In the genomic region with DNA sequence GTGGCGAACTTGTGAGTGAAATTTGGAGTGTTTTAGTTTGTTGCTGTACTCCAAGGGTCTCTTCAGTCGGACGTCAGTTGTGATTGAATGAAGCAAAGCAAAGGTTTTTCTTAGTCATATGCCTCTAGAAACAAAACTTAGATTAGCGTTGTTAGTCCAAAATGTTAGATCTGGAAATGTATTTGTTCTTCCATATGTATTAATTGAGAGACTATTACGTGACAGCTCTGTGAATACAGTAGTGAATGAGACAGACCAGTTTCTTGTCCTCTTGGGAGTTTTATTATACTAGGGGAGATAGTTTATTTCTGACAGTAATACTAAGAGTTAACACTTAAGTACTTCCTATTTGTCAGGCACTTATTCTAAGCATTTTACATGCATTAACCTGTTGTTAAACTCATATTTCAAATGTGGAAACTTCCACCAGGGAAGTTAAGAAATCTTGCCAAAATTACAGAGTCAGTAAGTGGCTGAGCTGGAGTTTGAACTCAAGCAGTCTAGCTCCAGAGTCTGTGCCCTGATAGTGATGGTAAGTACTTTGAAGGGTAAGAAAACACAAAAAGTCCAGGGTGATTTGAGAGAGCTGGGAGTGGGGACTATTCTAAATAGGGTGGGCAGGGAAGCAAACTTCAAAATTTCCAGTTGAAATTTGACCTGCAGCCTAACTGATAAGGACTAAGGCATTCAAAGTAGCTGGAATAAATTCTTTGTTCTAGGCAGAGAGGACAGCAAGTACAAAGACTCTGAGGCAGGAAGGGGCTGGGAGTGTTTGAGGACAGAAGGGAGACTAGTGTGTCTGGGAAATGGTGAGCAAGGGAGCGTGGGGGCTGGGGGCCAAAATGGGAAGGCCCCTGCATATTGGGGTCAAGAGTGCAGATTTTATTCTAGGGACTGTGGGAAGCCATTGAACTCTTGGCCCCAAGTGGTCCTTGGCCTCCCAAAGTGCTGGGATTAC, we compare ENCODE assay signal across 1 cellular context.
TF ChIP-seq lines count a peak whose summit lies in the region.

No MANE protein-coding gene starts in this region.

TF ChIP-seq in HepG2, 621 proteins besides CTCF, POLR2A, EP300 and RAD21 (continued from another document and continues in another):
- TF ChIP-seq, protein P1, sequence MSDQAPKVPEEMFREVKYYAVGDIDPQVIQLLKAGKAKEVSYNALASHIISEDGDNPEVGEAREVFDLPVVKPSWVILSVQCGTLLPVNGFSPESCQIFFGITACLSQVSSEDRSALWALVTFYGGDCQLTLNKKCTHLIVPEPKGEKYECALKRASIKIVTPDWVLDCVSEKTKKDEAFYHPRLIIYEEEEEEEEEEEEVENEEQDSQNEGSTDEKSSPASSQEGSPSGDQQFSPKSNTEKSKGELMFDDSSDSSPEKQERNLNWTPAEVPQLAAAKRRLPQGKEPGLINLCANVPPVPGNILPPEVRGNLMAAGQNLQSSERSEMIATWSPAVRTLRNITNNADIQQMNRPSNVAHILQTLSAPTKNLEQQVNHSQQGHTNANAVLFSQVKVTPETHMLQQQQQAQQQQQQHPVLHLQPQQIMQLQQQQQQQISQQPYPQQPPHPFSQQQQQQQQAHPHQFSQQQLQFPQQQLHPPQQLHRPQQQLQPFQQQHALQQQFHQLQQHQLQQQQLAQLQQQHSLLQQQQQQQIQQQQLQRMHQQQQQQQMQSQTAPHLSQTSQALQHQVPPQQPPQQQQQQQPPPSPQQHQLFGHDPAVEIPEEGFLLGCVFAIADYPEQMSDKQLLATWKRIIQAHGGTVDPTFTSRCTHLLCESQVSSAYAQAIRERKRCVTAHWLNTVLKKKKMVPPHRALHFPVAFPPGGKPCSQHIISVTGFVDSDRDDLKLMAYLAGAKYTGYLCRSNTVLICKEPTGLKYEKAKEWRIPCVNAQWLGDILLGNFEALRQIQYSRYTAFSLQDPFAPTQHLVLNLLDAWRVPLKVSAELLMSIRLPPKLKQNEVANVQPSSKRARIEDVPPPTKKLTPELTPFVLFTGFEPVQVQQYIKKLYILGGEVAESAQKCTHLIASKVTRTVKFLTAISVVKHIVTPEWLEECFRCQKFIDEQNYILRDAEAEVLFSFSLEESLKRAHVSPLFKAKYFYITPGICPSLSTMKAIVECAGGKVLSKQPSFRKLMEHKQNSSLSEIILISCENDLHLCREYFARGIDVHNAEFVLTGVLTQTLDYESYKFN (CRISPR knock-in tag; conservative IDR thresholded peaks at IDR 0.05) = peak; percentile 87
- TF ChIP-seq GFI1 (CRISPR knock-in tag; IDR thresholded peaks at IDR 0.05; ENCODE audit: borderline replicate concordance) (peak; percentile 79; the same call in 1 of the 2 replicates), ZNF326 (CRISPR knock-in tag; IDR thresholded peaks at IDR 0.05; ENCODE audit: borderline replicate concordance) (no peak), ZNF430 (CRISPR knock-in tag; IDR thresholded peaks at IDR 0.05) (peak; percentile 30; the same call in 1 of the 2 replicates), DPF2 (CRISPR knock-in tag; IDR thresholded peaks at IDR 0.05; ENCODE audit: borderline replicate concordance, low read depth) (peak; percentile 44; the same call in 1 of the 2 replicates), ZNF577 (CRISPR knock-in tag; IDR thresholded peaks at IDR 0.05; ENCODE audit: borderline replicate concordance, low read depth) (no peak), SALL1 (CRISPR knock-in tag; IDR thresholded peaks at IDR 0.05) (peak; percentile 88), MEF2D (CRISPR knock-in tag; IDR thresholded peaks at IDR 0.05) (peak; percentile 54; the same call in 1 of the 2 replicates), CCAR2 (optimal IDR thresholded peaks at IDR 0.05; ENCODE audit: low read depth, low read length) (peak; percentile 27), TBX2 (CRISPR knock-in tag; IDR thresholded peaks at IDR 0.05; ENCODE audit: borderline replicate concordance) (peak; percentile 61; the same call in 1 of the 2 replicates), SOX6 (IDR thresholded peaks at IDR 0.05) (no peak), SOX6 (CRISPR knock-in tag; IDR thresholded peaks at IDR 0.05) (peak; percentile 97), NBN (conservative IDR thresholded peaks at IDR 0.05) (no peak), SSRP1 (CRISPR knock-in tag; IDR thresholded peaks at IDR 0.05) (peak; percentile 55; the same call in 1 of the 2 replicates), RBFOX2 (IDR thresholded peaks at IDR 0.05; ENCODE audit: low read depth, low read length) (no peak), ZNF232 (CRISPR knock-in tag; IDR thresholded peaks at IDR 0.05; ENCODE audit: borderline replicate concordance) (0 out of 2 replicates have a peak, but pooled peaks have one; percentile 37), LCORL (IDR thresholded peaks at IDR 0.05) (peak; percentile 49; the same call in 1 of the 2 replicates), LCORL (CRISPR knock-in tag; IDR thresholded peaks at IDR 0.05) (peak; percentile 84), SIX1 (CRISPR knock-in tag; IDR thresholded peaks at IDR 0.05; ENCODE audit: borderline replicate concordance) (peak; percentile 94), ZNF264 (CRISPR knock-in tag; IDR thresholded peaks at IDR 0.05) (0 out of 2 replicates have a peak, but pooled peaks have one; percentile 21), ZNF17 (CRISPR knock-in tag; IDR thresholded peaks at IDR 0.05) (no peak; the same call in 1 of the 2 replicates), TCF7 (IDR thresholded peaks at IDR 0.05; ENCODE audit: low read depth) (peak; percentile 81), ZNF883 (CRISPR knock-in tag; IDR thresholded peaks at IDR 0.05; ENCODE audit: not compliant biosample characterization) (no peak)
- TF ChIP-seq, protein P2, sequence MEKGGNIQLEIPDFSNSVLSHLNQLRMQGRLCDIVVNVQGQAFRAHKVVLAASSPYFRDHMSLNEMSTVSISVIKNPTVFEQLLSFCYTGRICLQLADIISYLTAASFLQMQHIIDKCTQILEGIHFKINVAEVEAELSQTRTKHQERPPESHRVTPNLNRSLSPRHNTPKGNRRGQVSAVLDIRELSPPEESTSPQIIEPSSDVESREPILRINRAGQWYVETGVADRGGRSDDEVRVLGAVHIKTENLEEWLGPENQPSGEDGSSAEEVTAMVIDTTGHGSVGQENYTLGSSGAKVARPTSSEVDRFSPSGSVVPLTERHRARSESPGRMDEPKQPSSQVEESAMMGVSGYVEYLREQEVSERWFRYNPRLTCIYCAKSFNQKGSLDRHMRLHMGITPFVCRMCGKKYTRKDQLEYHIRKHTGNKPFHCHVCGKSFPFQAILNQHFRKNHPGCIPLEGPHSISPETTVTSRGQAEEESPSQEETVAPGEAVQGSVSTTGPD (CRISPR knock-in tag; IDR thresholded peaks at IDR 0.05) = no peak
- TF ChIP-seq, protein P3, sequence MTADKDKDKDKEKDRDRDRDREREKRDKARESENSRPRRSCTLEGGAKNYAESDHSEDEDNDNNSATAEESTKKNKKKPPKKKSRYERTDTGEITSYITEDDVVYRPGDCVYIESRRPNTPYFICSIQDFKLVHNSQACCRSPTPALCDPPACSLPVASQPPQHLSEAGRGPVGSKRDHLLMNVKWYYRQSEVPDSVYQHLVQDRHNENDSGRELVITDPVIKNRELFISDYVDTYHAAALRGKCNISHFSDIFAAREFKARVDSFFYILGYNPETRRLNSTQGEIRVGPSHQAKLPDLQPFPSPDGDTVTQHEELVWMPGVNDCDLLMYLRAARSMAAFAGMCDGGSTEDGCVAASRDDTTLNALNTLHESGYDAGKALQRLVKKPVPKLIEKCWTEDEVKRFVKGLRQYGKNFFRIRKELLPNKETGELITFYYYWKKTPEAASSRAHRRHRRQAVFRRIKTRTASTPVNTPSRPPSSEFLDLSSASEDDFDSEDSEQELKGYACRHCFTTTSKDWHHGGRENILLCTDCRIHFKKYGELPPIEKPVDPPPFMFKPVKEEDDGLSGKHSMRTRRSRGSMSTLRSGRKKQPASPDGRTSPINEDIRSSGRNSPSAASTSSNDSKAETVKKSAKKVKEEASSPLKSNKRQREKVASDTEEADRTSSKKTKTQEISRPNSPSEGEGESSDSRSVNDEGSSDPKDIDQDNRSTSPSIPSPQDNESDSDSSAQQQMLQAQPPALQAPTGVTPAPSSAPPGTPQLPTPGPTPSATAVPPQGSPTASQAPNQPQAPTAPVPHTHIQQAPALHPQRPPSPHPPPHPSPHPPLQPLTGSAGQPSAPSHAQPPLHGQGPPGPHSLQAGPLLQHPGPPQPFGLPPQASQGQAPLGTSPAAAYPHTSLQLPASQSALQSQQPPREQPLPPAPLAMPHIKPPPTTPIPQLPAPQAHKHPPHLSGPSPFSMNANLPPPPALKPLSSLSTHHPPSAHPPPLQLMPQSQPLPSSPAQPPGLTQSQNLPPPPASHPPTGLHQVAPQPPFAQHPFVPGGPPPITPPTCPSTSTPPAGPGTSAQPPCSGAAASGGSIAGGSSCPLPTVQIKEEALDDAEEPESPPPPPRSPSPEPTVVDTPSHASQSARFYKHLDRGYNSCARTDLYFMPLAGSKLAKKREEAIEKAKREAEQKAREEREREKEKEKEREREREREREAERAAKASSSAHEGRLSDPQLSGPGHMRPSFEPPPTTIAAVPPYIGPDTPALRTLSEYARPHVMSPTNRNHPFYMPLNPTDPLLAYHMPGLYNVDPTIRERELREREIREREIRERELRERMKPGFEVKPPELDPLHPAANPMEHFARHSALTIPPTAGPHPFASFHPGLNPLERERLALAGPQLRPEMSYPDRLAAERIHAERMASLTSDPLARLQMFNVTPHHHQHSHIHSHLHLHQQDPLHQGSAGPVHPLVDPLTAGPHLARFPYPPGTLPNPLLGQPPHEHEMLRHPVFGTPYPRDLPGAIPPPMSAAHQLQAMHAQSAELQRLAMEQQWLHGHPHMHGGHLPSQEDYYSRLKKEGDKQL (CRISPR knock-in tag; IDR thresholded peaks at IDR 0.05; ENCODE audit: low read depth) = peak; percentile 30; the same call in 1 of the 2 replicates
- TF ChIP-seq, protein P4, sequence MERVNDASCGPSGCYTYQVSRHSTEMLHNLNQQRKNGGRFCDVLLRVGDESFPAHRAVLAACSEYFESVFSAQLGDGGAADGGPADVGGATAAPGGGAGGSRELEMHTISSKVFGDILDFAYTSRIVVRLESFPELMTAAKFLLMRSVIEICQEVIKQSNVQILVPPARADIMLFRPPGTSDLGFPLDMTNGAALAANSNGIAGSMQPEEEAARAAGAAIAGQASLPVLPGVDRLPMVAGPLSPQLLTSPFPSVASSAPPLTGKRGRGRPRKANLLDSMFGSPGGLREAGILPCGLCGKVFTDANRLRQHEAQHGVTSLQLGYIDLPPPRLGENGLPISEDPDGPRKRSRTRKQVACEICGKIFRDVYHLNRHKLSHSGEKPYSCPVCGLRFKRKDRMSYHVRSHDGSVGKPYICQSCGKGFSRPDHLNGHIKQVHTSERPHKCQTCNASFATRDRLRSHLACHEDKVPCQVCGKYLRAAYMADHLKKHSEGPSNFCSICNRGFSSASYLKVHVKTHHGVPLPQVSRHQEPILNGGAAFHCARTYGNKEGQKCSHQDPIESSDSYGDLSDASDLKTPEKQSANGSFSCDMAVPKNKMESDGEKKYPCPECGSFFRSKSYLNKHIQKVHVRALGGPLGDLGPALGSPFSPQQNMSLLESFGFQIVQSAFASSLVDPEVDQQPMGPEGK (CRISPR knock-in tag; IDR thresholded peaks at IDR 0.05) = peak; percentile 100
- TF ChIP-seq, protein P5, sequence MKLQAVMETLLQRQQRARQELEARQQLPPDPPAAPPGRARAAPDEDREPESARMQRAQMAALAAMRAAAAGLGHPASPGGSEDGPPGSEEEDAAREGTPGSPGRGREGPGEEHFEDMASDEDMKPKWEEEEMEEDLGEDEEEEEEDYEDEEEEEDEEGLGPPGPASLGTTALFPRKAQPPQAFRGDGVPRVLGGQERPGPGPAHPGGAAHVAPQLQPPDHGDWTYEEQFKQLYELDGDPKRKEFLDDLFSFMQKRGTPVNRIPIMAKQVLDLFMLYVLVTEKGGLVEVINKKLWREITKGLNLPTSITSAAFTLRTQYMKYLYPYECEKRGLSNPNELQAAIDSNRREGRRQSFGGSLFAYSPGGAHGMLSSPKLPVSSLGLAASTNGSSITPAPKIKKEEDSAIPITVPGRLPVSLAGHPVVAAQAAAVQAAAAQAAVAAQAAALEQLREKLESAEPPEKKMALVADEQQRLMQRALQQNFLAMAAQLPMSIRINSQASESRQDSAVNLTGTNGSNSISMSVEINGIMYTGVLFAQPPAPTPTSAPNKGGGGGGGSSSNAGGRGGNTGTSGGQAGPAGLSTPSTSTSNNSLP (IDR thresholded peaks at IDR 0.05; ENCODE audit: low read depth, low read length) = 0 out of 2 replicates have a peak, but pooled peaks have one; percentile 15
- TF ChIP-seq, protein P6, sequence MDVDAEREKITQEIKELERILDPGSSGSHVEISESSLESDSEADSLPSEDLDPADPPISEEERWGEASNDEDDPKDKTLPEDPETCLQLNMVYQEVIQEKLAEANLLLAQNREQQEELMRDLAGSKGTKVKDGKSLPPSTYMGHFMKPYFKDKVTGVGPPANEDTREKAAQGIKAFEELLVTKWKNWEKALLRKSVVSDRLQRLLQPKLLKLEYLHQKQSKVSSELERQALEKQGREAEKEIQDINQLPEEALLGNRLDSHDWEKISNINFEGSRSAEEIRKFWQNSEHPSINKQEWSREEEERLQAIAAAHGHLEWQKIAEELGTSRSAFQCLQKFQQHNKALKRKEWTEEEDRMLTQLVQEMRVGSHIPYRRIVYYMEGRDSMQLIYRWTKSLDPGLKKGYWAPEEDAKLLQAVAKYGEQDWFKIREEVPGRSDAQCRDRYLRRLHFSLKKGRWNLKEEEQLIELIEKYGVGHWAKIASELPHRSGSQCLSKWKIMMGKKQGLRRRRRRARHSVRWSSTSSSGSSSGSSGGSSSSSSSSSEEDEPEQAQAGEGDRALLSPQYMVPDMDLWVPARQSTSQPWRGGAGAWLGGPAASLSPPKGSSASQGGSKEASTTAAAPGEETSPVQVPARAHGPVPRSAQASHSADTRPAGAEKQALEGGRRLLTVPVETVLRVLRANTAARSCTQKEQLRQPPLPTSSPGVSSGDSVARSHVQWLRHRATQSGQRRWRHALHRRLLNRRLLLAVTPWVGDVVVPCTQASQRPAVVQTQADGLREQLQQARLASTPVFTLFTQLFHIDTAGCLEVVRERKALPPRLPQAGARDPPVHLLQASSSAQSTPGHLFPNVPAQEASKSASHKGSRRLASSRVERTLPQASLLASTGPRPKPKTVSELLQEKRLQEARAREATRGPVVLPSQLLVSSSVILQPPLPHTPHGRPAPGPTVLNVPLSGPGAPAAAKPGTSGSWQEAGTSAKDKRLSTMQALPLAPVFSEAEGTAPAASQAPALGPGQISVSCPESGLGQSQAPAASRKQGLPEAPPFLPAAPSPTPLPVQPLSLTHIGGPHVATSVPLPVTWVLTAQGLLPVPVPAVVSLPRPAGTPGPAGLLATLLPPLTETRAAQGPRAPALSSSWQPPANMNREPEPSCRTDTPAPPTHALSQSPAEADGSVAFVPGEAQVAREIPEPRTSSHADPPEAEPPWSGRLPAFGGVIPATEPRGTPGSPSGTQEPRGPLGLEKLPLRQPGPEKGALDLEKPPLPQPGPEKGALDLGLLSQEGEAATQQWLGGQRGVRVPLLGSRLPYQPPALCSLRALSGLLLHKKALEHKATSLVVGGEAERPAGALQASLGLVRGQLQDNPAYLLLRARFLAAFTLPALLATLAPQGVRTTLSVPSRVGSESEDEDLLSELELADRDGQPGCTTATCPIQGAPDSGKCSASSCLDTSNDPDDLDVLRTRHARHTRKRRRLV (CRISPR knock-in tag; IDR thresholded peaks at IDR 0.05) = no peak
- TF ChIP-seq, protein P7, sequence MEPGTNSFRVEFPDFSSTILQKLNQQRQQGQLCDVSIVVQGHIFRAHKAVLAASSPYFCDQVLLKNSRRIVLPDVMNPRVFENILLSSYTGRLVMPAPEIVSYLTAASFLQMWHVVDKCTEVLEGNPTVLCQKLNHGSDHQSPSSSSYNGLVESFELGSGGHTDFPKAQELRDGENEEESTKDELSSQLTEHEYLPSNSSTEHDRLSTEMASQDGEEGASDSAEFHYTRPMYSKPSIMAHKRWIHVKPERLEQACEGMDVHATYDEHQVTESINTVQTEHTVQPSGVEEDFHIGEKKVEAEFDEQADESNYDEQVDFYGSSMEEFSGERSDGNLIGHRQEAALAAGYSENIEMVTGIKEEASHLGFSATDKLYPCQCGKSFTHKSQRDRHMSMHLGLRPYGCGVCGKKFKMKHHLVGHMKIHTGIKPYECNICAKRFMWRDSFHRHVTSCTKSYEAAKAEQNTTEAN (CRISPR knock-in tag; conservative IDR thresholded peaks at IDR 0.05) = peak; percentile 72
